In the genomic region with DNA sequence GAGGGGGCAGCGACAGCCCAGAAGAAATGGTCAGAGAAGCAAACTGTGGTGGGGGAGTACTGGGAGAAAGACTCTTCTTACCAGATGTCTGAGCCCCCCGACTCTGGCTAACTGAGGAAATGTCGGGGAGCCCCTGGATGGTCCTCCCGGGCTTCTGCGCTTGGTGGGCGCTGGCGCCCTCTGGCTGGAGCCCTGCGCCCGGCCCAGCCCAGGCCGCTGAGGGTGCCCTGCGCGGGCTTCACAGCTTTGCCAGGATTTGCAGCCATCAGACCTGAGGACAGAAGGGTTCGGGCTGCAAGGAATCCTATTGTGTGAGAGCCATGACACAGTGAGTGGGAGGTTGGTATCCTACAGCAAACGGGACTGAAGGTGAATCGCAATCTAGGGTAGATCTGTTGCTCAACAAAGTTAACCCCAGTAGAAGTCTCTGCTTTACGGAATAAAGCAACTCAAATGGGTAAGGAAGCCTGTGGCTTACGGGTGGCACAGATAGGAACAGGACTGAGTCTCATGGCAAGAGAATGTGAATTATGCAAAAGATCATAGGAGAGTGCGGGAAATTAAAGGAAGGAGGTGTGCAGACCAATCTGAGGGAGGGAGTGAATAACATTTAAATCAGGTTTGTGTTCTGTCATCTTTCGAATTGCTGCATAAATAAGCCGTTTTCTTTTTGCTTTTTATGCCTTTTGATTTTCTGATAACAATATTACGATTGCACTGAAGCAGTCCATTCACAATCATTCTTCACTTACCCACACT, we compare ENCODE assay signal across 8 cellular contexts. TPM values are rescaled to one million over a fixed set of nuclear protein-coding genes. Genes with fewer than 3 reads are reported as not detected.
A peak's percentile ranks its signal among the peaks of the same experiment; 100 is the strongest.
DNase-seq lines count a peak whose midpoint lies in the region; ATAC-seq and TF ChIP-seq lines count a peak whose summit lies in the region.

No MANE protein-coding gene starts in this region.

- H3K4me3 Mint-ChIP-seq in activated CD4-positive, alpha-beta memory T cell treated with anti-CD3 and anti-CD28 coated beads for 36 hours = no peak overlapping the region
- no peak overlapping the region for H3K4me3 Mint-ChIP-seq in activated CD4-positive, alpha-beta memory T cell treated with anti-CD3 and anti-CD28 coated beads, Interleukin-2, amount 10 ng/mL, durations not matched to agents 7 days and 5 days

- no peak overlapping the region for H3K27ac Mint-ChIP-seq in activated CD4-positive, alpha-beta memory T cell treated with anti-CD3 and anti-CD28 coated beads for 36 hours
- no peak overlapping the region for H3K27ac Mint-ChIP-seq in activated CD4-positive, alpha-beta memory T cell treated with anti-CD3 and anti-CD28 coated beads, Interleukin-2, amount 10 ng/mL, durations not matched to agents 7 days and 5 days

- peaks cover 42% of the 10 kb centered on the region for H3K27me3 ChIP-seq in Panc1 (ENCODE audit: control insufficient read depth, insufficient read depth, low read length)

- in situ Hi-C loops in Panc1 (cut with HindIII; ENCODE audit: low pct_unique_long_range_greater_than_20kb, low sequenced_read_pairs) = no loop called here

- BruUV-seq in Panc1 (replicated peaks; lab: Mats Ljungman, UMichigan) = no TSS peak

- POLR2A ChIA-PET in activated CD4-positive, alpha-beta memory T cell treated with anti-CD3 and anti-CD28 coated beads for 36 hours (lab: Charles Lee) = no interaction called here
- POLR2A ChIA-PET in activated CD4-positive, alpha-beta memory T cell treated with anti-CD3 and anti-CD28 coated beads, Interleukin-2, amount 10 ng/mL, durations not matched to agents 7 days and 5 days (lab: Charles Lee) = no interaction called here
- POLR2A ChIA-PET in Panc1 (lab: Charles Lee) = no interaction called here

- no peaks in the 10 kb centered on the region for H3K9me3 Mint-ChIP-seq in activated CD4-positive, alpha-beta memory T cell treated with anti-CD3 and anti-CD28 coated beads for 36 hours
- H3K9me3 Mint-ChIP-seq in activated CD4-positive, alpha-beta memory T cell treated with anti-CD3 and anti-CD28 coated beads, Interleukin-2, amount 10 ng/mL, durations not matched to agents 7 days and 5 days = no peaks in the 10 kb centered on the region

- H3K4me1 Mint-ChIP-seq in activated CD4-positive, alpha-beta memory T cell treated with anti-CD3 and anti-CD28 coated beads for 36 hours (ENCODE audit: low read depth) = peaks cover 12% of the 10 kb centered on the region
- H3K4me1 Mint-ChIP-seq in activated CD4-positive, alpha-beta memory T cell treated with anti-CD3 and anti-CD28 coated beads, Interleukin-2, amount 10 ng/mL, durations not matched to agents 7 days and 5 days = peaks cover 9% of the 10 kb centered on the region

- no peaks in the 10 kb centered on the region for H3K36me3 Mint-ChIP-seq in activated CD4-positive, alpha-beta memory T cell treated with anti-CD3 and anti-CD28 coated beads for 36 hours
- H3K36me3 Mint-ChIP-seq in activated CD4-positive, alpha-beta memory T cell treated with anti-CD3 and anti-CD28 coated beads, Interleukin-2, amount 10 ng/mL, durations not matched to agents 7 days and 5 days (ENCODE audit: low read depth) = no peaks in the 10 kb centered on the region

- H3K4me3 ChIP-seq in Panc1 (ENCODE audit: low read depth in 2 of 2, low read length in 2 of 2) = peak overlapping the region; percentile 39 to 65
- H3K4me3 ChIP-seq in coronary artery = peak overlapping the region; percentile 96

- H3K9me3 ChIP-seq in Panc1 (ENCODE audit: control insufficient read depth, insufficient read depth, low read depth, low read length) = no peaks in the 10 kb centered on the region

- H3K36me3 ChIP-seq in Panc1 (ENCODE audit: control insufficient read depth, insufficient read depth, low read length) = no peaks in the 10 kb centered on the region

- DNase-seq in activated CD4-positive, alpha-beta memory T cell treated with anti-CD3 and anti-CD28 coated beads for 36 hours = peak; percentile 11
- no peak for DNase-seq in activated CD4-positive, alpha-beta memory T cell treated with anti-CD3 and anti-CD28 coated beads, Interleukin-2, amount 10 ng/mL, durations not matched to agents 7 days and 5 days
- no peak for DNase-seq in Panc1 (ENCODE audit: low read depth, low spot score)
- DNase-seq in coronary artery (ENCODE audit: low spot score) = peak; percentile 85
- peak; percentile 65 for DNase-seq in kidney glomerular epithelial cell (lab: John Stamatoyannopoulos, UW)
- DNase-seq in stimulated activated CD8-positive, alpha-beta memory T cell treated with anti-CD3 and anti-CD28 coated beads, Interleukin-12 subunit alpha, Interleukin-12 subunit beta, amount 100 ng/mL, for 4 hours (ENCODE audit: low read depth) = peak; percentile 6
- no peak for DNase-seq in stimulated activated CD4-positive, alpha-beta T cell treated with anti-CD3 and anti-CD28 coated beads, Interleukin-1b, Interleukin-23, amount 100 ng/mL, for 48 hours

- H3K27ac ChIP-seq in Panc1 (ENCODE audit: low read length) = no peak overlapping the region
- H3K27ac ChIP-seq in coronary artery = peak overlapping the region; percentile 94 to 98

- CTCF ChIA-PET in activated CD4-positive, alpha-beta memory T cell treated with anti-CD3 and anti-CD28 coated beads for 36 hours (lab: Charles Lee) = interaction anchor here (0.6 to 1.2 kb wide), 2 partner anchors 26 to 1239 kb away, joined by 3 to 6 read pairs; no protein-coding TSS in a partner anchor
- CTCF ChIA-PET in activated CD4-positive, alpha-beta memory T cell treated with anti-CD3 and anti-CD28 coated beads, Interleukin-2, amount 10 ng/mL, durations not matched to agents 7 days and 5 days (lab: Charles Lee) = interaction anchor here (1.5 kb wide), 1 partner anchor 401 kb away, joined by 4 read pairs; no protein-coding TSS in a partner anchor
- CTCF ChIA-PET in Panc1 (lab: Charles Lee) = interaction anchor here (0.7 kb wide), 1 partner anchor 1115 kb away, joined by 12 read pairs; no protein-coding TSS in a partner anchor

- TF ChIP-seq CTCF in Panc1 (IDR thresholded peaks at IDR 0.05) = peak; percentile 79
- TF ChIP-seq CTCF in coronary artery (IDR thresholded peaks at IDR 0.05) = peak; percentile 81

- peak; percentile 38 for ATAC-seq in HG02885 (IDR thresholded peaks at IDR 0.05; ENCODE audit: poor library complexity, unreplicated experiment)
- peak; percentile 92 for ATAC-seq in Panc1

- H3K4me1 ChIP-seq in Panc1 (ENCODE audit: control insufficient read depth, insufficient read depth, low read length) = peaks cover 8% of the 10 kb centered on the region

- intact Hi-C loops in activated CD4-positive, alpha-beta memory T cell treated with anti-CD3 and anti-CD28 coated beads for 36 hours (cut with micrococcal nuclease) = loop anchor here (2.0 kb wide), 1 partner anchor 73 kb away; no protein-coding TSS in a partner anchor
- intact Hi-C loops in Panc1 (cut with micrococcal nuclease; ENCODE audit: unreplicated experiment) = no loop called here

- peaks cover 55% of the 10 kb centered on the region for H3K27me3 Mint-ChIP-seq in activated CD4-positive, alpha-beta memory T cell treated with anti-CD3 and anti-CD28 coated beads for 36 hours
- H3K27me3 Mint-ChIP-seq in activated CD4-positive, alpha-beta memory T cell treated with anti-CD3 and anti-CD28 coated beads, Interleukin-2, amount 10 ng/mL, durations not matched to agents 7 days and 5 days = peaks cover 65% of the 10 kb centered on the region

RNA-seq across cellular contexts. Expression of gene RCAN2, which starts 0.7 kb away (rescaled TPM):
- 1 to 10 TPM; 4.3 to 5.4 TPM for total RNA-seq in activated CD4-positive, alpha-beta memory T cell treated with anti-CD3 and anti-CD28 coated beads for 36 hours
- total RNA-seq in activated CD4-positive, alpha-beta memory T cell treated with anti-CD3 and anti-CD28 coated beads, Interleukin-2, amount 10 ng/mL, durations not matched to agents 7 days and 5 days = 1 to 10 TPM; 2.8 to 3.1 TPM
- total RNA-seq in Panc1 (2021; ENCODE audit: unreplicated experiment) = 0.05 TPM
- polyA plus RNA-seq in Panc1 (2012; ENCODE audit: insufficient read length) = not detected

Comparison
In these comparisons a context has a peak if more than half of its experiments do, and no peak if none do; other contexts are left out.
1. DNase-seq: peak in activated CD4-positive, alpha-beta memory T cell treated with anti-CD3 and anti-CD28 coated beads for 36 hours (single experiment), coronary artery (single experiment), kidney glomerular epithelial cell (single experiment) and stimulated activated CD8-positive, alpha-beta memory T cell treated with anti-CD3 and anti-CD28 coated beads, Interleukin-12 subunit alpha, Interleukin-12 subunit beta, amount 100 ng/mL, for 4 hours (single experiment); none in activated CD4-positive, alpha-beta memory T cell treated with anti-CD3 and anti-CD28 coated beads, Interleukin-2, amount 10 ng/mL, durations not matched to agents 7 days and 5 days (single experiment), Panc1 (single experiment) and stimulated activated CD4-positive, alpha-beta T cell treated with anti-CD3 and anti-CD28 coated beads, Interleukin-1b, Interleukin-23, amount 100 ng/mL, for 48 hours (single experiment).